ENCODE assay signal across 24 cellular contexts in genomic region chr11:35836185-35836584, GRCh38.
"Had no signal": no experiment of that assay in that cellular context is flagged by ENCODE, and none has a peak within 500 bp of the region (broad histone marks: within the 10 kb centered on the region; RNA-seq: fewer than 3 reads in every experiment).

No MANE protein-coding gene starts in this region.

- H3K36me3 ChIP-seq: adrenal gland, breast epithelium, cardiac muscle cell, colonic mucosa, esophagus squamous epithelium, gastroesophageal sphincter had no signal

- H3K27me3 ChIP-seq: adrenal gland, breast epithelium, cardiac muscle cell, colonic mucosa, esophagus squamous epithelium, gastroesophageal sphincter had no signal

- DNase-seq: activated CD4-positive, alpha-beta memory T cell treated with anti-CD3 and anti-CD28 coated beads for 36 hours; activated CD4-positive, CD25-positive, alpha-beta regulatory T cell; activated CD8-positive, alpha-beta memory T cell treated with anti-CD3 and anti-CD28 coated beads, Interleukin-2, amount 10 ng/mL, durations not matched to agents 7 days and 5 days; activated CD8-positive, alpha-beta memory T cell treated with anti-CD3 and anti-CD28 coated beads, Interleukin-2, amount 50 U/mL, for 4 hours; activated CD8-positive, alpha-beta T cell treated with anti-CD3 and anti-CD28 coated beads, Interleukin-2, amount 10 ng/mL, durations not matched to agents 7 days and 5 days; activated effector memory CD4-positive, alpha-beta T cell treated with anti-CD3 and anti-CD28 coated beads, Interleukin-2, amount 50 U/mL, for 16 hours; activated naive CD8-positive, alpha-beta T cell treated with anti-CD3 and anti-CD28 coated beads for 36 hours; activated naive CD8-positive, alpha-beta T cell treated with anti-CD3 and anti-CD28 coated beads, Interleukin-2, amount 50 U/mL, for 24 hours; activated T-cell treated with anti-CD3 and anti-CD28 coated beads, Interleukin-2, amount 50 U/mL, for 1 hour; amygdala; aorta; central memory CD4-positive, alpha-beta T cell; cerebellar nuclear complex; effector CD8-positive, alpha-beta T cell; esophagus squamous epithelium; foreskin melanocyte; T-helper 2 cell had no signal

- H3K9me3 ChIP-seq: adrenal gland, colonic mucosa had no signal

- H3K27ac ChIP-seq: adrenal gland, breast epithelium, cardiac muscle cell, colonic mucosa, epithelial cell of prostate, esophagus squamous epithelium, gastroesophageal sphincter had no signal

- H3K4me1 ChIP-seq: adrenal gland, breast epithelium, colonic mucosa, esophagus squamous epithelium, gastroesophageal sphincter had no signal

- ATAC-seq: activated CD4-positive, alpha-beta T cell treated with anti-CD3 and anti-CD28 coated beads for 36 hours; activated CD8-positive, alpha-beta memory T cell treated with anti-CD3 and anti-CD28 coated beads, Interleukin-2, amount 10 ng/mL, durations not matched to agents 7 days and 5 days; activated CD8-positive, alpha-beta T cell treated with anti-CD3 and anti-CD28 coated beads, Interleukin-2, amount 10 ng/mL, durations not matched to agents 7 days and 5 days; activated naive CD8-positive, alpha-beta T cell treated with anti-CD3 and anti-CD28 coated beads, Interleukin-2, amount 50 U/mL, for 24 hours; gastroesophageal sphincter had no signal

- H3K4me3 ChIP-seq: adrenal gland, breast epithelium, cardiac muscle cell, colonic mucosa, esophagus squamous epithelium, gastroesophageal sphincter had no signal
